ENCODE assay signal across 25 cellular contexts in the genomic region with DNA sequence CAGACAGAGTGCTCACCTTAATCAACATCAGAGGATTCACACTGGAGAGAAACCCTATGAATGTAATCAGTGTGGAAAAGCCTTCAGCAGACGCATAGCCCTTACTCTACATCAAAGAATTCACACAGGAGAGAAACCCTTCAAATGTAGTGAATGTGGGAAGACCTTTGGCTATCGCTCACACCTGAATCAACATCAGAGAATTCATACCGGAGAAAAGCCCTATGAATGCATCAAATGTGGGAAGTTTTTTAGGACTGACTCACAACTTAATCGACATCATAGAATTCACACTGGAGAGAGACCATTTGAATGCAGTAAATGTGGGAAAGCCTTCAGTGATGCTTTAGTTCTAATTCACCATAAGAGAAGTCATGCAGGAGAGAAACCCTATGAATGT.
"Had no signal": no experiment of that assay in that cellular context is flagged by ENCODE, and none has a peak within 500 bp of the region (broad histone marks: within the 10 kb centered on the region; RNA-seq: fewer than 3 reads in every experiment).

No MANE protein-coding gene starts in this region.

- H3K27ac ChIP-seq: lower lobe of right lung, neutrophil, sigmoid colon, tibial artery, upper lobe of right lung had no signal

- H3K4me1 ChIP-seq: lower lobe of right lung, sigmoid colon, tibial artery, upper lobe of right lung had no signal

- H3K36me3 ChIP-seq: neutrophil had no signal

- DNase-seq: activated B cell treated with CpG ODN at 0.5 μM for 24 hours; activated CD4-positive, alpha-beta T cell treated with anti-CD3 and anti-CD28 coated beads for 36 hours; activated CD8-positive, alpha-beta memory T cell treated with anti-CD3 and anti-CD28 coated beads, Interleukin-2, amount 10 ng/mL, durations not matched to agents 7 days and 5 days; activated CD8-positive, alpha-beta T cell treated with anti-CD3 and anti-CD28 coated beads, Interleukin-2, amount 10 ng/mL, durations not matched to agents 7 days and 5 days; activated T-cell treated with anti-CD3 and anti-CD28 coated beads, Interleukin-2, amount 50 U/mL, for 48 hours; anterior cingulate cortex; effector memory CD4-positive, alpha-beta T cell; foreskin fibroblast; head of caudate nucleus; hypothalamus; kidney glomerular epithelial cell; lower lobe of right lung; naive B cell; nephron progenitor cell; sigmoid colon; small intestine; stimulated activated CD4-positive, alpha-beta T cell treated with anti-CD3 and anti-CD28 coated beads, Interleukin-4, amount 100 ng/mL, for 24 hours; T-helper 1 cell; tibial artery; upper lobe of right lung had no signal

- H3K4me3 ChIP-seq: lower lobe of right lung, sigmoid colon, tibial artery, upper lobe of right lung had no signal

- FAIRE-seq: colon, endothelial cell of umbilical vein, small intestine had no signal

- ATAC-seq: activated CD4-positive, alpha-beta T cell treated with anti-CD3 and anti-CD28 coated beads for 36 hours; activated CD8-positive, alpha-beta memory T cell treated with anti-CD3 and anti-CD28 coated beads, Interleukin-2, amount 10 ng/mL, durations not matched to agents 7 days and 5 days; activated CD8-positive, alpha-beta T cell treated with anti-CD3 and anti-CD28 coated beads, Interleukin-2, amount 10 ng/mL, durations not matched to agents 7 days and 5 days; left lobe of liver; lower lobe of right lung; stimulated activated effector memory CD8-positive, alpha-beta T cell treated with anti-CD3 and anti-CD28 coated beads, Interleukin-12 subunit alpha, Interleukin-12 subunit beta, amount 100 ng/mL, for 72 hours; upper lobe of right lung had no signal

- H3K27me3 ChIP-seq: neutrophil, sigmoid colon, tibial artery, upper lobe of right lung had no signal
